In genomic region chr3:12984023-12984823, GRCh38 we compare ENCODE assay signal across 8 cellular contexts.
DNase-seq lines count a peak whose midpoint lies in the region; ATAC-seq and TF ChIP-seq lines count a peak whose summit lies in the region.

No MANE protein-coding gene starts in this region.

- BruUV-seq in Panc1 (replicated peaks; lab: Mats Ljungman, UMichigan): no TSS peak

- POLR2A ChIA-PET in Panc1 (lab: Charles Lee): interaction anchor here (0.6 kb wide), 1 partner anchor 294 kb away, joined by 3 read pairs; no protein-coding TSS in a partner anchor

- peak; percentile 49 for ATAC-seq in HG03280 (IDR thresholded peaks at IDR 0.05; ENCODE audit: unreplicated experiment)
- peak; percentile 92 for ATAC-seq in Panc1

- H3K4me1 ChIP-seq in Panc1 (ENCODE audit: control insufficient read depth, insufficient read depth, low read length): no peaks in the 10 kb centered on the region; the same call in 1 of the 2 replicates

- CTCF ChIA-PET in Panc1 (lab: Charles Lee): interaction anchor here (0.6 to 1.3 kb wide), 5 partner anchors 9 to 424 kb away, joined by 3 to 6 read pairs (median 5); no protein-coding TSS in a partner anchor

- in situ Hi-C loops in Panc1 (cut with HindIII; ENCODE audit: low pct_unique_long_range_greater_than_20kb, low sequenced_read_pairs): no loop called here

- intact Hi-C loops in Panc1 (cut with micrococcal nuclease; ENCODE audit: unreplicated experiment): no loop called here

- TF ChIP-seq CTCF in Panc1 (IDR thresholded peaks at IDR 0.05): peak; percentile 81

- DNase-seq in NCI-H1417 (lab: John Stamatoyannopoulos, UW): peak in 2 of 3 experiments; percentile 30 to 48
- DNase-seq in NCI-H1417 treated with DMSO at 0.1 percent for 48 hours (lab: John Stamatoyannopoulos, UW): no peak
- peak; percentile 33 for DNase-seq in Panc1 (ENCODE audit: low read depth, low spot score)
- peak; percentile 49 for DNase-seq in activated gamma-delta T cell treated with anti-CD3 and anti-CD28 coated beads, Interleukin-2, amount 50 U/mL, for 16 hours (ENCODE audit: low read depth)
- peak; percentile 72 for DNase-seq in germinal center (ENCODE audit: low spot score)
- peak; percentile 88 for DNase-seq in pons (ENCODE audit: low spot score)
- no peak for DNase-seq in effector CD4-positive, alpha-beta T cell

- no peaks in the 10 kb centered on the region for H3K36me3 ChIP-seq in Panc1 (ENCODE audit: control insufficient read depth, insufficient read depth, low read length)

- no peak overlapping the region for H3K4me3 ChIP-seq in Panc1 (ENCODE audit: low read depth in 2 of 2, low read length in 2 of 2)

- H3K9me3 ChIP-seq in Panc1 (ENCODE audit: control insufficient read depth, insufficient read depth, low read depth, low read length): no peaks in the 10 kb centered on the region

- no peak overlapping the region for H3K27ac ChIP-seq in Panc1 (ENCODE audit: low read length)

- H3K27me3 ChIP-seq in Panc1 (ENCODE audit: control insufficient read depth, insufficient read depth, low read length): no peaks in the 10 kb centered on the region

Comparison
In these comparisons a context has a peak if more than half of its experiments do, and no peak if none do; other contexts are left out.
1. DNase-seq: peak in NCI-H1417 (2 of 3), Panc1 (single experiment), activated gamma-delta T cell treated with anti-CD3 and anti-CD28 coated beads, Interleukin-2, amount 50 U/mL, for 16 hours (single experiment), germinal center (single experiment) and pons (single experiment); none in NCI-H1417 treated with DMSO at 0.1 percent for 48 hours (single experiment) and effector CD4-positive, alpha-beta T cell (single experiment).